15 cellular contexts compared by ENCODE assay signal in the genomic region with DNA sequence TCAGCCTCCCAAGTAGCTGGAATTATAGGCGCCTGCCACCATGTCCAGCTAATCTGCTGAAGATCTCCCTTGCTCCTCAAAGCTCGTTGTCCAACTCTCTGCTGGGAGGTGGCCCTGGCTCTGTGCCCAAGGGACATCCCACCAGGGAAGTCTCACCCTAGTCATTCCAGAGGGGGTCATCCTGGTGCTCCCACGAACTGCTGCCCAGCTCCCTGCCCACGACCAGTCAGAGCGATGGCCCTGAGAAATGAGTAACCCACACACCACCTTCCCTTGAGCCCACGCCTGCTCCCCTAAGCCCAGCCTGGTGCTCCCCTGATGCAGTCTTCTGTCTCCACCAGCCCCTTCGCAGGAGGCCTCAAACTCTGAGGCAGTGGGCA. TPM values are rescaled to one million over a fixed set of nuclear protein-coding genes. Genes with fewer than 3 reads are reported as not detected.
DNase-seq lines count a peak whose midpoint lies in the region; ATAC-seq, FAIRE-seq and TF ChIP-seq lines count a peak whose summit lies in the region.
"Had no signal": no experiment of that assay in that cellular context is flagged by ENCODE, and none has a peak within 500 bp of the region (broad histone marks: within the 10 kb centered on the region; RNA-seq: fewer than 3 reads in every experiment).

No MANE protein-coding gene starts in this region.

- no peaks in the 10 kb centered on the region for H3K9me3 ChIP-seq in kidney (ENCODE audit: control insufficient read depth in 1 of 2, low read length in 2 of 2)
- H3K9me3 ChIP-seq in stomach, result no peaks in the 10 kb centered on the region
- H3K9me3 ChIP-seq in tibial artery, result no peaks in the 10 kb centered on the region
- H3K9me3 ChIP-seq: HAP-1 had no signal

- H3K4me3 ChIP-seq in GM23338 (no peak overlapping the region), kidney (ENCODE audit: low read length in 2 of 2) (no peak overlapping the region), stomach (no peak overlapping the region), tibial artery (no peak overlapping the region)
- H3K4me3 ChIP-seq: HAP-1 had no signal

- WGBS in stomach, 5 donors, result 59 to 84% (median 71%) methylated on average over 4 to 7 of the region's 7 CpGs

- H3K27me3 ChIP-seq in GM23338 (ENCODE audit: insufficient read depth) (no peaks in the 10 kb centered on the region), stomach (no peaks in the 10 kb centered on the region), tibial artery (no peaks in the 10 kb centered on the region)

- intact Hi-C loops in kidney (cut with DNase I), result no loop called here
- intact Hi-C loops in stomach (cut with DNase I; ENCODE audit: low total_unique reads), result no loop called here
- intact Hi-C loops in tibial artery (cut with DNase I; ENCODE audit: low total_unique reads), result loop anchor here (5.0 kb wide), 1 partner anchor 37 kb away; no protein-coding TSS in a partner anchor

- no peaks in the 10 kb centered on the region for H3K9me3 Mint-ChIP-seq in GM23338
- H3K9me3 Mint-ChIP-seq: CD4-positive, alpha-beta T cell had no signal

- H2AFZ ChIP-seq in GM23338, result no peak overlapping the region

- no peak for TF ChIP-seq EP300 in stomach (IDR thresholded peaks at IDR 0.05)

- H3K4me2 ChIP-seq in GM23338, result no peak overlapping the region

- H3K36me3 ChIP-seq in GM23338 (ENCODE audit: insufficient read depth), result no peaks in the 10 kb centered on the region
- no peaks in the 10 kb centered on the region for H3K36me3 ChIP-seq in kidney (ENCODE audit: control insufficient read depth in 1 of 2, insufficient read depth in 2 of 2, low read length in 2 of 2)
- H3K36me3 ChIP-seq in stomach, result no peaks in the 10 kb centered on the region
- H3K36me3 ChIP-seq in tibial artery, result no peaks in the 10 kb centered on the region

- no peak for TF ChIP-seq POLR2A in stomach (IDR thresholded peaks at IDR 0.05)

- peaks cover 97% of the 10 kb centered on the region for H3K79me2 ChIP-seq in GM23338 (replicated peaks; ENCODE audit: insufficient read depth)

- H3K27me3 Mint-ChIP-seq in GM23338 (ENCODE audit: insufficient read depth, low read depth, poor library complexity), result peaks cover 16% of the 10 kb centered on the region
- H3K27me3 Mint-ChIP-seq: CD4-positive, alpha-beta T cell had no signal

- peaks cover 10% of the 10 kb centered on the region; the same call in 1 of the 3 replicates for H3K36me3 Mint-ChIP-seq in GM23338 (ENCODE audit: low read depth)

- H3K27ac ChIP-seq in GM23338 (ENCODE audit: low read depth), result no peak overlapping the region
- H3K27ac ChIP-seq in VCaP, result peak overlapping the region; percentile 60
- no peak overlapping the region for H3K27ac ChIP-seq in kidney (ENCODE audit: low read depth in 2 of 2, low read length in 2 of 2)
- H3K27ac ChIP-seq in stomach, result peak overlapping the region in 4 of 5 donors; percentile 4 to 34 (median 13)
- H3K27ac ChIP-seq in tibial artery, result no peak overlapping the region

- H3F3A ChIP-seq in GM23338 (replicated peaks; ENCODE audit: low read depth), result no peaks in the 10 kb centered on the region

- H3K4me3 Mint-ChIP-seq in GM23338, result no peak overlapping the region
- H3K4me3 Mint-ChIP-seq: CD4-positive, alpha-beta T cell had no signal

- no peak for FAIRE-seq in kidney (lab: Jason Lieb, UNC)

- H3K9ac ChIP-seq in kidney (ENCODE audit: low read length in 2 of 2), result no peak overlapping the region

- DNase-seq in GM23338 (ENCODE audit: low spot score) (no peak), kidney (peak; percentile 66), stomach (no peak), NCI-H69 (lab: John Stamatoyannopoulos, UW) (no peak), tibial artery (no peak)
- DNase-seq: ACHN; AML-193; CD4-positive, alpha-beta T cell; KG1; NCI-H146; NCI-H2081; NCI-H774 had no signal

- H3K4me1 Mint-ChIP-seq in GM23338, result peaks cover 66% of the 10 kb centered on the region

- ATAC-seq in GM23338 (no peak), GM21390 (IDR thresholded peaks at IDR 0.05; ENCODE audit: unreplicated experiment) (no peak)

- H3K27ac Mint-ChIP-seq in GM23338, result peak overlapping the region; percentile 78; the same call in 1 of the 2 replicates

- H3K9me2 ChIP-seq in GM23338 (ENCODE audit: insufficient read depth), result no peaks in the 10 kb centered on the region

- no peak for TF ChIP-seq CTCF in GM23338 (conservative IDR thresholded peaks at IDR 0.05; ENCODE audit: low read depth in 2 of 2)
- no peak for TF ChIP-seq CTCF in VCaP (conservative IDR thresholded peaks at IDR 0.05)
- TF ChIP-seq CTCF in kidney (IDR thresholded peaks at IDR 0.05; ENCODE audit: borderline replicate concordance, extremely low read depth, insufficient read depth), result no peak
- TF ChIP-seq CTCF in stomach (IDR thresholded peaks at IDR 0.05), result no peak
- TF ChIP-seq CTCF in tibial artery (IDR thresholded peaks at IDR 0.05), result no peak

- H4K20me1 ChIP-seq in GM23338 (replicated peaks; ENCODE audit: insufficient read depth), result peaks cover 47% of the 10 kb centered on the region

- H3K4me1 ChIP-seq in GM23338 (ENCODE audit: insufficient read depth) (peaks cover 36% of the 10 kb centered on the region), kidney (ENCODE audit: control insufficient read depth in 1 of 2, insufficient read depth in 1 of 2, low read depth in 1 of 2, low read length in 2 of 2) (peaks cover 26 to 28% of the 10 kb centered on the region in 2 donors), stomach (peaks cover 40 to 72% (median 59%) of the 10 kb centered on the region in 4 donors), tibial artery (peaks cover 8 to 44% (median 39%) of the 10 kb centered on the region in 4 donors)

TF ChIP-seq in GM23338, 12 proteins besides CTCF, POLR2A, EP300 and RAD21 (continues in another document):
- TF ChIP-seq NANOG (IDR thresholded peaks at IDR 0.05; ENCODE audit: borderline replicate concordance), result no peak
- no peak for TF ChIP-seq ZNF462 (CRISPR knock-in tag; IDR thresholded peaks at IDR 0.05)
- no peak for TF ChIP-seq CREB1 (CRISPR knock-in tag; IDR thresholded peaks at IDR 0.05; ENCODE audit: low read depth)
- no peak for TF ChIP-seq EZH2 (IDR thresholded peaks at IDR 0.05; ENCODE audit: low read depth, unreplicated experiment)
- TF ChIP-seq ZNF331 (CRISPR knock-in tag; IDR thresholded peaks at IDR 0.05; ENCODE audit: low read depth), result no peak
- no peak for TF ChIP-seq JUNB (IDR thresholded peaks at IDR 0.05; ENCODE audit: unreplicated experiment)

RNA-seq across cellular contexts. Expression of gene KLHL25, which starts 5.2 kb away (rescaled TPM):
- 28.5 and 38.3 TPM in 2 replicates for total RNA-seq in GM23338 (2014; rRNA removed; shearing (Covaris generic))
- polyA plus RNA-seq in GM23338 (2016; fragmentation: Nextera tagmentation; extraction: Ambion mirVana), result 5.2 and 5.8 TPM in 2 replicates
- total RNA-seq in kidney, result 8.4 TPM
- 5.3 TPM for polyA plus RNA-seq in kidney (ENCODE audit: insufficient read depth, low read depth, low replicate concordance)
- total RNA-seq in stomach, result 10 to 100 TPM in 1 of 5 donors, 1 to 10 TPM in 4; 1.2 to 36.2 (median 6.4) TPM
- 1 to 10 TPM; 4.3 to 6.4 (median 5.2) TPM for polyA plus RNA-seq in stomach

Comparison
In these comparisons a context has a peak if more than half of its experiments do, and no peak if none do; other contexts are left out.
1. H3K27ac ChIP-seq: peak in VCaP (single experiment) and stomach (4 of 5); none in GM23338 (single experiment), kidney (0 of 2) and tibial artery (0 of 2).